In the genomic region with DNA sequence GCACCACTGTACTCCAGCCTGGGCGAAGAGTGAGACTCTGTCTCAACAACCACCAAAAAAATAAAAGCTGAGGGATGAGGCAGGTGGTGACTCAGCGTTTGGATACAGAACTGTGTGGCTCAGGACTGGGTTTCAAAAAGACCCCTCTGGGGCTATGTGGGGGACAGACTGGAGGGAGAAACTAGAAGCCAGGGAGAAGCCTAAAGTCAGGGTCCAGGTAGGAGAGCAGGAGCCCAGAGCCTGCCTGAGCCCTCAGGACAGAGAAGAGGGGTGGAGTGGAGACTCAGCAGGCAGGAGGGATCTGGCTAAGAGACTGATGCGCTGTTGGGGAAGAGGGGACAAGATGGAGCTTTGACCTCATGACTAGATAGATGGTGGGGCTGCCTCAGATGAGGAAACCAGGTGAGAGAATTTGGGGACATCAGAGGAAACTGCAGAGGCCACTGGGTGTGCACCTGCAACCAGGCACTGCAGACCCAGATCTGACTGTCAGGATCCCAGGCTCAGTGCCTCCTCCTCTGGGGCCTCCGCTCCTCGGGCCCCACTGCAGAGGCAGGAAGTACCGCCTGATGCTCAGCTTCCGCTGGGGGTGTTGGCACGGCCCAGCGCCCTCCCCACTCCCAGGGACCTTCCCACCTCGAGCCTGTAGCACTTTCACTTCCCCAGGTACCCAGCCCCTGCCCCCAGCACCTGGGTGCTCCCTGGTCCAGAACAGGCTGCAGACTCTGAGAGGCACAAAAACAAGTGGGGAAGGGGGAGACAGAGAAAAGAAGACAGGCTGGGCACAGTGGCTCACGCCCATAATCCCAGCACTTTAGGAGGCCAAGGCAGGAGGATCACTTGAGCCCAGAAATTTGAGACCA, we compare ENCODE assay signal across 9 cellular contexts. TPM values are rescaled to one million over a fixed set of nuclear protein-coding genes. Genes with fewer than 3 reads are reported as not detected.
DNase-seq lines count a peak whose midpoint lies in the region; ATAC-seq, FAIRE-seq and TF ChIP-seq lines count a peak whose summit lies in the region.
"Had no signal": no experiment of that assay in that cellular context is flagged by ENCODE, and none has a peak within 500 bp of the region (broad histone marks: within the 10 kb centered on the region; RNA-seq: fewer than 3 reads in every experiment).

No MANE protein-coding gene starts in this region.

- intact Hi-C loops in GM12878 (cut with micrococcal nuclease; ENCODE audit: unreplicated experiment): loop anchor here (5.0 kb wide), 2 partner anchors 119 to 139 kb away; partner anchors contain the start of genes ALDH16A1, FLT3LG and PIH1D1

- H3K4me3 Mint-ChIP-seq in T-helper 17 cell: peak overlapping the region; percentile 91
- H3K4me3 Mint-ChIP-seq in WTC11: no peak overlapping the region

- peak overlapping the region; percentile 98 for H3K27ac ChIP-seq in GM12878 (ENCODE audit: control insufficient read depth, insufficient read depth)

- POLR2A ChIA-PET in GM12878 (lab: Charles Lee) (interaction anchor here (0.6 to 3.5 kb wide), 12 partner anchors 7 to 433 kb away, joined by 3 to 24 read pairs (median 3); partner anchors contain the start of genes AP2A1, PIH1D1 and RRAS), WTC11 (lab: Charles Lee) (interaction anchor here (0.6 kb wide), 1 partner anchor 449 kb away, joined by 4 read pairs; no protein-coding TSS in a partner anchor)

- peak; percentile 85 for TF ChIP-seq POLR2A in GM12878 (IDR thresholded peaks at IDR 0.05; ENCODE audit: low read depth, low read length)

- H3K27me3 ChIP-seq in GM06990 (replicated peaks; ENCODE audit: control insufficient read depth, insufficient read depth, low read length): no peaks in the 10 kb centered on the region
- H3K27me3 ChIP-seq in GM12878 (replicated peaks in 1 of 2; ENCODE audit: control insufficient read depth in 2 of 2, insufficient read depth in 2 of 2, low read length in 1 of 2): no peaks in the 10 kb centered on the region

- SMC1A ChIA-PET in GM12878 (lab: Charles Lee; ENCODE audit: uncharacterized antibody, unreplicated experiment): interaction anchor here (1.4 to 2.0 kb wide), 6 partner anchors 8 to 118 kb away, joined by 3 to 8 read pairs (median 4); partner anchors contain the start of genes PIH1D1 and SLC6A16

- H4K20me1 ChIP-seq in GM12878 (ENCODE audit: control insufficient read depth, insufficient read depth): no peaks in the 10 kb centered on the region

- CTCF ChIA-PET in GM12878 (lab: Yijun Ruan, JAX) (interaction anchor here (0.5 to 1.5 kb wide), 6 partner anchors 11 to 154 kb away, joined by 3 to 4 read pairs (median 3); partner anchors contain the start of gene RPL13A), WTC11 (lab: Charles Lee) (interaction anchor here (0.6 to 0.7 kb wide), 2 partner anchors 145 to 277 kb away, joined by 3 to 4 read pairs; no protein-coding TSS in a partner anchor)

- RAD21 ChIA-PET in GM12878 (lab: Charles Lee; ENCODE audit: unreplicated experiment): interaction anchor here (1.0 to 1.8 kb wide), 5 partner anchors 9 to 136 kb away, joined by 3 to 5 read pairs (median 4); partner anchors contain the start of gene ALDH16A1

- H3K9me3 Mint-ChIP-seq in WTC11: no peaks in the 10 kb centered on the region

- H3K36me3 ChIP-seq in GM06990 (ENCODE audit: control insufficient read depth, insufficient read depth, low read length) (peaks cover 11% of the 10 kb centered on the region), GM12878 (ENCODE audit: control insufficient read depth in 2 of 2, insufficient read depth in 2 of 2, low read length in 1 of 2) (no peaks in the 10 kb centered on the region)

- H3K4me3 ChIP-seq in GM06990 (replicated peaks; ENCODE audit: low read depth, low read length): peak overlapping the region; percentile 25
- H3K4me3 ChIP-seq in GM12878: peak overlapping the region; percentile 39

- peaks cover 41% of the 10 kb centered on the region for H3K79me2 ChIP-seq in GM12878 (ENCODE audit: control insufficient read depth, insufficient read depth, low read length)

- TF ChIP-seq CTCF in GM06990 (IDR thresholded peaks at IDR 0.05; ENCODE audit: insufficient read depth, low read length, poor library complexity, severe bottlenecking): no peak
- no peak for TF ChIP-seq CTCF in GM12878 (IDR thresholded peaks at IDR 0.05 in 2 of 3, conservative IDR thresholded peaks at IDR 0.05 in 1 of 3; ENCODE audit: control insufficient read depth in 2 of 3, extremely low read depth in 1 of 3, insufficient read depth in 1 of 3, low read depth in 3 of 3, low read length in 3 of 3)
- TF ChIP-seq CTCF in WTC11 (IDR thresholded peaks at IDR 0.05): no peak

- ATAC-seq in HG02610 (IDR thresholded peaks at IDR 0.05; ENCODE audit: unreplicated experiment) (peak; percentile 52), T-helper 17 cell (peak; percentile 73), GM12878 (peak; percentile 77), WTC11 (no peak)

- in situ Hi-C loops in GM12878 (cut with MboI): no loop called here

- H2AFZ ChIP-seq in GM12878 (ENCODE audit: control insufficient read depth, low read depth, low read length): peak overlapping the region; percentile 11

- peaks cover 65% of the 10 kb centered on the region for H3K4me1 ChIP-seq in GM12878 (ENCODE audit: control insufficient read depth, insufficient read depth, low read length)

- WGBS in GM12878 (ENCODE audit: insufficient coverage, insufficient replicate concordance, low lambda C conversion rate, missing lambda C conversion rate): 4% methylated on average over 11 of the region's 11 CpGs

- H3K4me1 Mint-ChIP-seq in T-helper 17 cell: peaks cover 56% of the 10 kb centered on the region
- H3K4me1 Mint-ChIP-seq in WTC11: peaks cover 24% of the 10 kb centered on the region

- H3K4me2 ChIP-seq in GM12878 (ENCODE audit: control insufficient read depth, insufficient read depth): peak overlapping the region; percentile 99

- H3K36me3 Mint-ChIP-seq in T-helper 17 cell (ENCODE audit: low read depth) (peaks cover 15% of the 10 kb centered on the region), WTC11 (peaks cover 5% of the 10 kb centered on the region)

- TF ChIP-seq EP300 in GM12878 (IDR thresholded peaks at IDR 0.05; ENCODE audit: borderline replicate concordance in 1 of 2, control insufficient read depth in 1 of 2, low read depth in 2 of 2, low read length in 2 of 2): peak; percentile 73 to 75

- DNase-seq in GM06990 (ENCODE audit: extremely low read depth, insufficient read length) (peak; percentile 91), T-helper 17 cell (peak; percentile 47 to 60 (median 53)), GM12878 (ENCODE audit: low read depth, low spot score) (peak; percentile 84), NCI-H345 (lab: John Stamatoyannopoulos, UW) (no peak), WTC11 (ENCODE audit: low spot score) (no peak), glomerular visceral epithelial cell (ENCODE audit: extremely low spot score) (no peak)
- DNase-seq in stimulated activated CD4-positive, alpha-beta T cell treated with anti-CD3 and anti-CD28 coated beads, Interleukin-1b, Interleukin-23, amount 100 ng/mL, for 24 hours (ENCODE audit: low read depth in 4 of 4, low spot score in 1 of 4): peak in 3 of 4 experiments; percentile 27 to 54 (median 39)

- peak overlapping the region; percentile 99 for H3K27ac Mint-ChIP-seq in T-helper 17 cell
- H3K27ac Mint-ChIP-seq in WTC11: no peak overlapping the region

- no TSS peak for BruUV-seq in GM12878 (replicated peaks; lab: Mats Ljungman, UMichigan)

- H3K27me3 Mint-ChIP-seq in T-helper 17 cell: no peaks in the 10 kb centered on the region
- peaks cover 50% of the 10 kb centered on the region for H3K27me3 Mint-ChIP-seq in WTC11 (ENCODE audit: low read depth)

- TF ChIP-seq RAD21 in GM12878 (IDR thresholded peaks at IDR 0.05; ENCODE audit: insufficient read depth, low read depth, low read length): no peak

- FAIRE-seq in GM12878 (lab: Jason Lieb, UNC): peak; percentile 69
- FAIRE-seq: colon had no signal

- H3K9me3 ChIP-seq in T-helper 17 cell (ENCODE audit: control insufficient read depth, low read length, poor library complexity, severe bottlenecking): no peaks in the 10 kb centered on the region
- no peaks in the 10 kb centered on the region for H3K9me3 ChIP-seq in GM12878 (replicated peaks; ENCODE audit: control insufficient read depth, insufficient read depth, low read length)

- peak overlapping the region; percentile 61 for H3K9ac ChIP-seq in GM12878 (ENCODE audit: control insufficient read depth, insufficient read depth, low read length)

RNA-seq across cellular contexts. Expression of gene CD37, which starts 1.5 kb away (rescaled TPM):
- total RNA-seq in T-helper 17 cell: 100 to 1,000 TPM; 288 to 373 TPM
- 148 and 174 TPM in 2 replicates for total RNA-seq in GM12878 (2013; cell fraction: nucleolus; rRNA removed)
- 106 and 121 TPM in 2 replicates for total RNA-seq in GM12878 (2014; rRNA removed)
- total RNA-seq in GM12878 (2014; rRNA removed; fragmentation: Illumina TruSeq; extraction: Trizol): 142 and 155 TPM in 2 replicates
- 256 and 267 TPM in 2 replicates for total RNA-seq in GM12878 (2021)
- polyA plus RNA-seq in GM12878 (2011; ENCODE audit: low read depth): 158 TPM
- polyA plus RNA-seq in GM12878 (2011; rRNA removed): 17.7 and 34.1 TPM in 2 replicates
- polyA plus RNA-seq in GM12878 (2011; cell fraction: cytosol; rRNA removed): 110 and 112 TPM in 2 replicates
- polyA plus RNA-seq in GM12878 (2011; cell fraction: nucleus; rRNA removed): 182 and 224 TPM in 2 replicates
- 332 and 419 TPM in 2 replicates for polyA plus RNA-seq in GM12878 (2012)
- polyA plus RNA-seq in GM12878 (2014; fragmentation: Illumina TruSeq; extraction: Trizol): 243 and 359 TPM in 2 replicates
- 10 to 100 TPM; 46.7 to 48.0 TPM for polyA plus RNA-seq in GM12878 (2014; fragmentation: Nextera tagmentation; extraction: Ambion mirVana)
- 161 and 178 TPM in 2 replicates for polyA plus RNA-seq in GM12878 (2014; rRNA removed)
- polyA plus RNA-seq in GM12878 (2016; fragmentation: Nextera tagmentation; extraction: Ambion mirVana): 10 to 100 TPM; 88.5 to 93.9 TPM
- polyA minus RNA-seq in GM12878 (2011; rRNA and poly(A)+ RNA removed): 147 and 209 TPM in 2 replicates
- 76.3 and 87.6 TPM in 2 replicates for polyA minus RNA-seq in GM12878 (2011; cell fraction: cytosol; rRNA and poly(A)+ RNA removed)
- polyA minus RNA-seq in GM12878 (2011; cell fraction: nucleus; rRNA and poly(A)+ RNA removed): 43.4 and 77.2 TPM in 2 replicates
- 0.27 to 1.6 TPM (median 1.2 TPM) in 3 replicates for total RNA-seq in WTC11 (2021)

RNA-seq across cellular contexts. Expression of gene SLC6A16, which starts 8.7 kb away (rescaled TPM):
- 1 to 10 TPM; 3.1 to 3.7 TPM for total RNA-seq in T-helper 17 cell
- total RNA-seq in GM12878 (2013; cell fraction: nucleolus; rRNA removed): 3.3 and 6.4 TPM in 2 replicates
- 0.16 and 0.23 TPM in 2 replicates for total RNA-seq in GM12878 (2014; rRNA removed)
- 0.23 and 0.36 TPM in 2 replicates for total RNA-seq in GM12878 (2014; rRNA removed; fragmentation: Illumina TruSeq; extraction: Trizol)
- total RNA-seq in GM12878 (2021): 1.6 and 1.7 TPM in 2 replicates
- 0.24 TPM for polyA plus RNA-seq in GM12878 (2011; ENCODE audit: low read depth)
- 2.4 and 3.2 TPM in 2 replicates for polyA plus RNA-seq in GM12878 (2011; rRNA removed)
- 1.4 and 1.5 TPM in 2 replicates for polyA plus RNA-seq in GM12878 (2011; cell fraction: cytosol; rRNA removed)
- 1.4 and 3.1 TPM in 2 replicates for polyA plus RNA-seq in GM12878 (2011; cell fraction: nucleus; rRNA removed)
- 0.87 and 1.3 TPM in 2 replicates for polyA plus RNA-seq in GM12878 (2012)
- polyA plus RNA-seq in GM12878 (2014; fragmentation: Illumina TruSeq; extraction: Trizol): 0.48 and 0.63 TPM in 2 replicates
- under 1 TPM; 0.51 to 0.98 TPM for polyA plus RNA-seq in GM12878 (2014; fragmentation: Nextera tagmentation; extraction: Ambion mirVana)
- 0.88 and 1.3 TPM in 2 replicates for polyA plus RNA-seq in GM12878 (2014; rRNA removed)
- under 1 TPM; 0.37 to 0.57 TPM for polyA plus RNA-seq in GM12878 (2016; fragmentation: Nextera tagmentation; extraction: Ambion mirVana)
- polyA minus RNA-seq in GM12878 (2011; rRNA and poly(A)+ RNA removed): 1.3 and 2.0 TPM in 2 replicates
- 0.53 and 1.1 TPM in 2 replicates for polyA minus RNA-seq in GM12878 (2011; cell fraction: cytosol; rRNA and poly(A)+ RNA removed)
- 0.36 and 0.96 TPM in 2 replicates for polyA minus RNA-seq in GM12878 (2011; cell fraction: nucleus; rRNA and poly(A)+ RNA removed)
- total RNA-seq in WTC11 (2021): 1.5 to 2.2 TPM (median 2.1 TPM) in 3 replicates

RNA-seq across cellular contexts. Expression of gene TEAD2, which starts 28.6 kb away (rescaled TPM):
- total RNA-seq in T-helper 17 cell (under 1 TPM in 1 of 2 donors, not detected in 1; 0.17 TPM), GM12878 (2014; rRNA removed) (0.17 TPM in 1 of 2 replicates, not detected in the other), GM12878 (2014; rRNA removed; fragmentation: Illumina TruSeq; extraction: Trizol) (not detected in 2 replicates), GM12878 (2021) (0.11 and 0.26 TPM in 2 replicates), WTC11 (2021) (104 to 106 TPM (median 104 TPM) in 3 replicates)
- not detected in 2 replicates for total RNA-seq in GM12878 (2013; cell fraction: nucleolus; rRNA removed)
- polyA plus RNA-seq in GM12878 (2011; ENCODE audit: low read depth): not detected
- polyA plus RNA-seq in GM12878 (2011; rRNA removed) (0.04 TPM in 1 of 2 replicates, not detected in the other), GM12878 (2014; fragmentation: Illumina TruSeq; extraction: Trizol) (not detected in 2 replicates), GM12878 (2014; fragmentation: Nextera tagmentation; extraction: Ambion mirVana) (under 1 TPM; 0.05 to 0.07 TPM), GM12878 (2014; rRNA removed) (not detected in 2 replicates), GM12878 (2016; fragmentation: Nextera tagmentation; extraction: Ambion mirVana) (under 1 TPM; 0.11 to 0.13 TPM)
- 0.05 and 0.06 TPM in 2 replicates for polyA plus RNA-seq in GM12878 (2011; cell fraction: cytosol; rRNA removed)
- polyA plus RNA-seq in GM12878 (2011; cell fraction: nucleus; rRNA removed): 0.16 TPM in 1 of 2 replicates, not detected in the other
- polyA plus RNA-seq in GM12878 (2012): 0.20 and 0.26 TPM in 2 replicates
- 0.31 TPM in 1 of 2 replicates, not detected in the other for polyA minus RNA-seq in GM12878 (2011; rRNA and poly(A)+ RNA removed)
- 0.62 TPM in 1 of 2 replicates, not detected in the other for polyA minus RNA-seq in GM12878 (2011; cell fraction: cytosol; rRNA and poly(A)+ RNA removed)
- polyA minus RNA-seq in GM12878 (2011; cell fraction: nucleus; rRNA and poly(A)+ RNA removed): not detected in 2 replicates

RNA-seq across cellular contexts. Expression of gene DKKL1, which starts 30.0 kb away (rescaled TPM):
- not detected for total RNA-seq in T-helper 17 cell
- not detected in 2 replicates for total RNA-seq in GM12878 (2013; cell fraction: nucleolus; rRNA removed)
- not detected in 2 replicates for total RNA-seq in GM12878 (2014; rRNA removed)
- total RNA-seq in GM12878 (2014; rRNA removed; fragmentation: Illumina TruSeq; extraction: Trizol): not detected in 2 replicates
- total RNA-seq in GM12878 (2021): not detected in 2 replicates
- polyA plus RNA-seq in GM12878 (2011; ENCODE audit: low read depth): not detected
- polyA plus RNA-seq in GM12878 (2011; rRNA removed): not detected in 2 replicates
- not detected in 2 replicates for polyA plus RNA-seq in GM12878 (2011; cell fraction: cytosol; rRNA removed)
- not detected in 2 replicates for polyA plus RNA-seq in GM12878 (2011; cell fraction: nucleus; rRNA removed)
- polyA plus RNA-seq in GM12878 (2012): not detected in 2 replicates
- not detected in 2 replicates for polyA plus RNA-seq in GM12878 (2014; fragmentation: Illumina TruSeq; extraction: Trizol)
- polyA plus RNA-seq in GM12878 (2014; fragmentation: Nextera tagmentation; extraction: Ambion mirVana): not detected
- not detected in 2 replicates for polyA plus RNA-seq in GM12878 (2014; rRNA removed)
- polyA plus RNA-seq in GM12878 (2016; fragmentation: Nextera tagmentation; extraction: Ambion mirVana): not detected
- not detected in 2 replicates for polyA minus RNA-seq in GM12878 (2011; rRNA and poly(A)+ RNA removed)
- not detected in 2 replicates for polyA minus RNA-seq in GM12878 (2011; cell fraction: cytosol; rRNA and poly(A)+ RNA removed)
- polyA minus RNA-seq in GM12878 (2011; cell fraction: nucleus; rRNA and poly(A)+ RNA removed): not detected in 2 replicates
- total RNA-seq in WTC11 (2021): 2.4 to 3.0 TPM (median 2.9 TPM) in 3 replicates

RNA-seq across cellular contexts. Expression of gene KASH5, which starts 54.4 kb away (rescaled TPM):
- total RNA-seq in T-helper 17 cell (under 1 TPM in 1 of 2 donors, not detected in 1; 0.86 TPM), GM12878 (2014; rRNA removed) (0.16 TPM in 1 of 2 replicates, not detected in the other), GM12878 (2014; rRNA removed; fragmentation: Illumina TruSeq; extraction: Trizol) (not detected in 2 replicates), GM12878 (2021) (0.21 TPM in 1 of 2 replicates, not detected in the other), WTC11 (2021) (0.14 to 0.42 TPM in 2 of 3 replicates, not detected in the other)
- not detected in 2 replicates for total RNA-seq in GM12878 (2013; cell fraction: nucleolus; rRNA removed)
- not detected for polyA plus RNA-seq in GM12878 (2011; ENCODE audit: low read depth)
- polyA plus RNA-seq in GM12878 (2011; rRNA removed) (0.05 TPM in 1 of 2 replicates, not detected in the other), GM12878 (2014; fragmentation: Illumina TruSeq; extraction: Trizol) (0.03 TPM in 1 of 2 replicates, not detected in the other), GM12878 (2014; fragmentation: Nextera tagmentation; extraction: Ambion mirVana) (not detected), GM12878 (2014; rRNA removed) (0.04 and 0.06 TPM in 2 replicates), GM12878 (2016; fragmentation: Nextera tagmentation; extraction: Ambion mirVana) (not detected)
- polyA plus RNA-seq in GM12878 (2011; cell fraction: cytosol; rRNA removed): not detected in 2 replicates
- 0.19 TPM in 1 of 2 replicates, not detected in the other for polyA plus RNA-seq in GM12878 (2011; cell fraction: nucleus; rRNA removed)
- not detected in 2 replicates for polyA plus RNA-seq in GM12878 (2012)
- polyA minus RNA-seq in GM12878 (2011; rRNA and poly(A)+ RNA removed): not detected in 2 replicates
- polyA minus RNA-seq in GM12878 (2011; cell fraction: cytosol; rRNA and poly(A)+ RNA removed): not detected in 2 replicates
- polyA minus RNA-seq in GM12878 (2011; cell fraction: nucleus; rRNA and poly(A)+ RNA removed): 0.24 TPM in 1 of 2 replicates, not detected in the other

Comparison
In these comparisons a context has a peak if more than half of its experiments do, and no peak if none do; other contexts are left out.
1. DNase-seq: peak in GM06990 (single experiment), T-helper 17 cell (3 of 3), GM12878 (single experiment) and stimulated activated CD4-positive, alpha-beta T cell treated with anti-CD3 and anti-CD28 coated beads, Interleukin-1b, Interleukin-23, amount 100 ng/mL, for 24 hours (3 of 4); none in NCI-H345 (single experiment), WTC11 (single experiment) and glomerular visceral epithelial cell (single experiment).
2. RNA of gene CD37, which starts 1.5 kb away (total RNA-seq): 288 to 373 TPM in T-helper 17 cell and 106 to 267 TPM in GM12878; 0.27 to 1.6 TPM in WTC11; every median in the first group is over 10 times any median in the second.
3. RNA of gene TEAD2, which starts 28.6 kb away (total RNA-seq): 104 to 106 TPM in WTC11; 0.17 TPM in T-helper 17 cell and 0.11 to 0.26 TPM in GM12878; every median in the first group is over 10 times any median in the second.